8 cellular contexts compared by ENCODE assay signal in the genomic region with DNA sequence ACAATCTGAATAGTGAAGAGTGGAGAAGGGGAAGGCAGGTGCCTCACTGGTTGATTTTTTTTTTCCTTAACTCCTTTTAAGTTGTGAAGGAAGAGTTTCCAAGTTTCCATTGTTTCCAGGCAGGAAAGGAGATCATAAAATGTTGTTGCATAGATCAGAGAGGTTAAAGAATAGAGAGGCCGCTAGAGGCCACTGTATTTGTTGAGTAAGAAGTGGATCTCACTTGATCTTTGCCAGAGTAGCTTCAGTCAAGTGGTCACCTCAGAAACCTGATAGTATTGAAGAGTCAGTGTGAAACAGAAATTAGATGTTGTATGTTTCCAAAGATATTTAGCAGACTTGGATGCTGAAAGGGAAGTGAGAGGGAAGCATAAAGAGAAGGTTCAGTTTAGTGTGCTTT. TPM values are rescaled to one million over a fixed set of nuclear protein-coding genes. Genes with fewer than 3 reads are reported as not detected.
DNase-seq lines count a peak whose midpoint lies in the region; ATAC-seq, FAIRE-seq and TF ChIP-seq lines count a peak whose summit lies in the region.

No MANE protein-coding gene starts in this region.

- no peaks in the 10 kb centered on the region for H3K27me3 Mint-ChIP-seq in endothelial cell (ENCODE audit: unreplicated experiment)

- H3K27ac Mint-ChIP-seq in endothelial cell (ENCODE audit: unreplicated experiment), result no peak overlapping the region

- H3K36me3 ChIP-seq in small intestine (ENCODE audit: control insufficient read depth in 2 of 2, insufficient read depth in 2 of 2, low read length in 2 of 2), result no peaks in the 10 kb centered on the region

- WGBS in small intestine, 3 donors, result 11 to 17% (median 12%) methylated on average over 1 of the region's 1 CpG

- H3K36me3 Mint-ChIP-seq in endothelial cell (ENCODE audit: low read depth, unreplicated experiment), result no peaks in the 10 kb centered on the region

- no peaks in the 10 kb centered on the region for H3K9me3 ChIP-seq in small intestine (ENCODE audit: control insufficient read depth, low read depth)

- peaks cover 13% of the 10 kb centered on the region for H3K4me1 Mint-ChIP-seq in endothelial cell (ENCODE audit: unreplicated experiment)

- no peak overlapping the region for H3K27ac ChIP-seq in small intestine (ENCODE audit: low read depth in 1 of 2, low read length in 1 of 2)

- ATAC-seq in GM19455 (IDR thresholded peaks at IDR 0.05; ENCODE audit: unreplicated experiment), result no peak

- DNase-seq in NCI-H1092 treated with DMSO at 0.1 percent for 48 hours (lab: John Stamatoyannopoulos, UW) (peak; percentile 13), NCI-H1092 (lab: John Stamatoyannopoulos, UW) (no peak), NCI-H748 (lab: John Stamatoyannopoulos, UW; ENCODE audit: unreplicated experiment) (peak; percentile 43), endothelial cell (ENCODE audit: low spot score) (peak; percentile 31), small intestine (peak; percentile 11), SKM-1 (lab: John Stamatoyannopoulos, UW; ENCODE audit: unreplicated experiment) (no peak), cerebellum (ENCODE audit: low spot score) (no peak)

- no peaks in the 10 kb centered on the region for H3K9me3 Mint-ChIP-seq in endothelial cell (ENCODE audit: unreplicated experiment)

- no peaks in the 10 kb centered on the region for H3K27me3 ChIP-seq in small intestine (ENCODE audit: control insufficient read depth in 2 of 2, insufficient read depth in 2 of 2, low read length in 2 of 2)

- no peak for FAIRE-seq in small intestine (lab: Jason Lieb, UNC)

- no peak overlapping the region for H3K4me3 ChIP-seq in small intestine (ENCODE audit: low read depth in 1 of 2, low read length in 2 of 2)

- H3K4me3 Mint-ChIP-seq in endothelial cell (ENCODE audit: unreplicated experiment), result no peak overlapping the region

- no peaks in the 10 kb centered on the region for H3K4me1 ChIP-seq in small intestine (ENCODE audit: control insufficient read depth in 2 of 2, insufficient read depth in 1 of 2, low read depth in 1 of 2, low read length in 1 of 2)

- peak; percentile 22 for TF ChIP-seq CTCF in endothelial cell (IDR thresholded peaks at IDR 0.05; ENCODE audit: unreplicated experiment)

RNA-seq across cellular contexts. Expression of a gene that starts 17.6 kb away (rescaled TPM):
- 4.7 TPM for total RNA-seq in endothelial cell (ENCODE audit: unreplicated experiment)
- 1 to 10 TPM in 1 of 3 donors, under 1 TPM in 1, not detected in 1; 0.27 to 2.8 TPM for polyA plus RNA-seq in small intestine
- 114 TPM for total RNA-seq in cerebellum

Comparison
In these comparisons a context has a peak if more than half of its experiments do, and no peak if none do; other contexts are left out.
1. DNase-seq: peak in NCI-H1092 treated with DMSO at 0.1 percent for 48 hours (single experiment), NCI-H748 (single experiment), endothelial cell (single experiment) and small intestine (single experiment); none in NCI-H1092 (single experiment), SKM-1 (single experiment) and cerebellum (single experiment).
2. RNA of a gene that starts 17.6 kb away (total RNA-seq): 114 TPM in cerebellum (single experiment); 4.7 TPM in endothelial cell (single experiment); every median in the first group is over 10 times any median in the second.